12 cellular contexts compared by ENCODE assay signal in the genomic region with DNA sequence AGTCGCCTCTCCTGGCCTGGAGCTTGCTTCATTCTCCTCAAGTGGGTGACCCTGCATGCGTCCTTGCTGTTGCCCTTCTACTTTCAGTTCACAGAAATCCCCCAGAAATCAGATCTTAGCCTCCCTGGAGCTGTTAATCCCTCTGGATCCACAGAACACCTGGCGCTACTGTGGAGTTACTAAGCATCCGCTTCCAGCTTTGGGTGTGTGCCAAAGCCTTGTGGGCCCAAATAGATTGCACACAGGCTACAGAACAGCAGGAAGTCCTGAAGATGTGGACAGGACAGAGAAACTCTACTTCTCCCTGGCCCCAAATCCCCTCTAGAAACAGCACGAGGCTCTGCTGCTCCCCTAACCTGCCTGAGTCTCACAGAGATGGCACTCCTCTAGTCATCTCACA. TPM values are rescaled to one million over a fixed set of nuclear protein-coding genes. Genes with fewer than 3 reads are reported as not detected.
DNase-seq lines count a peak whose midpoint lies in the region; ATAC-seq, FAIRE-seq and TF ChIP-seq lines count a peak whose summit lies in the region.
"Had no signal": no experiment of that assay in that cellular context is flagged by ENCODE, and none has a peak within 500 bp of the region (broad histone marks: within the 10 kb centered on the region; RNA-seq: fewer than 3 reads in every experiment).

No MANE protein-coding gene starts in this region.

- H3K4me1 ChIP-seq in lung (ENCODE audit: control insufficient read depth in 2 of 2, insufficient read depth in 2 of 2, low read length in 2 of 2), result peaks cover 11 to 30% of the 10 kb centered on the region in 2 donors

- 48 to 69% methylated on average over 5 of the region's 5 CpGs for WGBS in lung, 2 donors

- H3K27ac ChIP-seq in lung (ENCODE audit: low read depth in 1 of 2, low read length in 1 of 2), result peak overlapping the region; percentile 3 to 35
- H3K27ac ChIP-seq: BLaER1 treated with 17β-estradiol and CSF1 and Interleukin-3, amounts not matched to agents 10 nM and 100 nM; HL-60 had no signal

- H3K27me3 ChIP-seq in bronchial epithelial cell (ENCODE audit: control insufficient read depth, insufficient read depth, low read length), result no peaks in the 10 kb centered on the region
- no peaks in the 10 kb centered on the region for H3K27me3 ChIP-seq in lung (ENCODE audit: control insufficient read depth, insufficient read depth)
- H3K27me3 ChIP-seq: BLaER1 treated with 17β-estradiol and CSF1 and Interleukin-3, amounts not matched to agents 10 nM and 100 nM had no signal

- peak; percentile 4 for TF ChIP-seq CTCF in bronchial epithelial cell (IDR thresholded peaks at IDR 0.05; ENCODE audit: insufficient read depth, low read length, severe bottlenecking)
- no peak for TF ChIP-seq CTCF in lung (IDR thresholded peaks at IDR 0.05; ENCODE audit: control extremely low read depth, extremely low read depth)
- no peak for TF ChIP-seq CTCF in GM20000 (IDR thresholded peaks at IDR 0.05; ENCODE audit: extremely low read depth, missing control alignments)

- peak; percentile 16 for DNase-seq in Ammon's horn (ENCODE audit: low spot score)
- peak; percentile 57 to 85 for DNase-seq in NCI-H2081 (lab: John Stamatoyannopoulos, UW)
- peak; percentile 68 for DNase-seq in bronchial epithelial cell (ENCODE audit: low read depth)
- peak; percentile 52 for DNase-seq in lung (ENCODE audit: low spot score)
- no peak for DNase-seq in dedifferentiated amniotic fluid mesenchymal stem cell (ENCODE audit: extremely low spot score)
- DNase-seq in GM20000 (ENCODE audit: low spot score), result no peak
- no peak for DNase-seq in AML-193 (lab: John Stamatoyannopoulos, UW)
- DNase-seq: kidney had no signal

- H3K4me3 ChIP-seq in bronchial epithelial cell (ENCODE audit: low read depth, low read length) (no peak overlapping the region), lung (no peak overlapping the region)
- H3K4me3 ChIP-seq: BLaER1 treated with 17β-estradiol and CSF1 and Interleukin-3, amounts not matched to agents 10 nM and 100 nM had no signal

- ATAC-seq in lung (ENCODE audit: insufficient read depth, low FRiP score) (peak; percentile 55), HG02642 (IDR thresholded peaks at IDR 0.05; ENCODE audit: poor library complexity, unreplicated experiment) (no peak)
- ATAC-seq: activated naive CD4-positive, alpha-beta T cell treated with anti-CD3 and anti-CD28 coated beads, Interleukin-2, amount 50 U/mL, for 72 hours had no signal

- no peaks in the 10 kb centered on the region for H3K36me3 ChIP-seq in bronchial epithelial cell (ENCODE audit: control insufficient read depth, insufficient read depth, low read length)
- H3K36me3 ChIP-seq in lung (ENCODE audit: control insufficient read depth in 2 of 2, insufficient read depth in 2 of 2, low read length in 2 of 2), result peaks cover 0 to 6% of the 10 kb centered on the region in 2 donors

- no peak for FAIRE-seq in bronchial epithelial cell (lab: Jason Lieb, UNC)
- FAIRE-seq: kidney had no signal

- no peaks in the 10 kb centered on the region for H3K9me3 ChIP-seq in lung (ENCODE audit: control insufficient read depth in 2 of 2, insufficient read depth in 1 of 2, low read length in 1 of 2)
- H3K9me3 ChIP-seq: BLaER1 treated with 17β-estradiol and CSF1 and Interleukin-3, amounts not matched to agents 10 nM and 100 nM had no signal

RNA-seq across cellular contexts. Expression of a gene that starts 36.6 kb away (rescaled TPM):
- total RNA-seq in bronchial epithelial cell (19.2 and 20.2 TPM in 2 replicates), lung (100 to 1,000 TPM in 1 of 2 donors, 10 to 100 TPM in 1; 61.4 to 243 TPM)
- polyA plus RNA-seq in lung, result 100 to 1,000 TPM; 156 to 200 TPM

Comparison
In these comparisons a context has a peak if more than half of its experiments do, and no peak if none do; other contexts are left out.
1. DNase-seq: peak in Ammon's horn (single experiment), NCI-H2081 (2 of 2), bronchial epithelial cell (single experiment) and lung (single experiment); none in dedifferentiated amniotic fluid mesenchymal stem cell (single experiment), GM20000 (single experiment) and AML-193 (0 of 2).